Comparison of ENCODE assay signal across 18 cellular contexts in genomic region chr4:163618845-163619244, GRCh38.
DNase-seq lines count a peak whose midpoint lies in the region; ATAC-seq and TF ChIP-seq lines count a peak whose summit lies in the region.
"Had no signal": no experiment of that assay in that cellular context is flagged by ENCODE, and none has a peak within 500 bp of the region (broad histone marks: within the 10 kb centered on the region; RNA-seq: fewer than 3 reads in every experiment).

No MANE protein-coding gene starts in this region.

- no peaks in the 10 kb centered on the region for H3K79me2 ChIP-seq in OCI-LY3 (ENCODE audit: low read length)
- H3K79me2 ChIP-seq in Karpas-422 (ENCODE audit: low read length): no peaks in the 10 kb centered on the region

- H4K20me1 ChIP-seq in OCI-LY3 (ENCODE audit: insufficient read depth, low read length) (no peaks in the 10 kb centered on the region), Karpas-422 (ENCODE audit: insufficient read depth, low read depth, low read length) (no peaks in the 10 kb centered on the region)

- H3K4me2 ChIP-seq in OCI-LY3 (ENCODE audit: low read length) (no peak overlapping the region), Karpas-422 (ENCODE audit: low read depth, low read length, poor library complexity, severe bottlenecking) (no peak overlapping the region)
- H3K4me2 ChIP-seq: GM23338 had no signal

- H3K4me1 ChIP-seq in OCI-LY3 (ENCODE audit: low read length) (peaks cover 32% of the 10 kb centered on the region), Karpas-422 (ENCODE audit: low read length) (peaks cover 9% of the 10 kb centered on the region)
- peaks cover 3% of the 10 kb centered on the region for H3K4me1 ChIP-seq in effector memory CD4-positive, alpha-beta T cell (ENCODE audit: control insufficient read depth, insufficient read depth, low read length, poor library complexity, severe bottlenecking)

- ATAC-seq in GM18870 (IDR thresholded peaks at IDR 0.05; ENCODE audit: unreplicated experiment) (peak; percentile 59), HG02623 (IDR thresholded peaks at IDR 0.05; ENCODE audit: unreplicated experiment) (peak; percentile 65)
- ATAC-seq: GM23338, HCT116, K562 had no signal

- no peak overlapping the region for H3K9ac ChIP-seq in OCI-LY3 (ENCODE audit: low read length)
- H3K9ac ChIP-seq in Karpas-422 (ENCODE audit: low read length): no peak overlapping the region

- H3K9me2 ChIP-seq in Karpas-422 (replicated peaks; ENCODE audit: insufficient read depth, low read length): 0 out of 2 replicates have a peak, but pooled peaks cover 6% of the 10 kb centered on the region

- peaks cover 29% of the 10 kb centered on the region for H3K36me3 ChIP-seq in OCI-LY3 (replicated peaks; ENCODE audit: low read depth, low read length)
- H3K36me3 ChIP-seq in effector memory CD4-positive, alpha-beta T cell (ENCODE audit: control insufficient read depth, insufficient read depth, low read length): no peaks in the 10 kb centered on the region
- no peaks in the 10 kb centered on the region for H3K36me3 ChIP-seq in Karpas-422 (ENCODE audit: insufficient read depth, low read length)

- H2AFZ ChIP-seq in OCI-LY3 (ENCODE audit: low read depth, low read length) (peak overlapping the region; percentile 15; the same call in 1 of the 2 replicates), Karpas-422 (ENCODE audit: low read length) (no peak overlapping the region)
- H2AFZ ChIP-seq: GM23338 had no signal

- no peak for DNase-seq in effector memory CD4-positive, alpha-beta T cell
- DNase-seq in mesenteric fat pad (ENCODE audit: low spot score): no peak
- DNase-seq in Karpas-422: no peak
- DNase-seq in HCEC 1CT: no peak
- DNase-seq: ACHN; Calu3; CD4-positive, alpha-beta T cell; DMS79 treated with DMSO at 0.1 percent for 48 hours; GF-D8; HFFc6; IMR-90 had no signal

- no peak for TF ChIP-seq CTCF in OCI-LY3 (IDR thresholded peaks at IDR 0.05; ENCODE audit: low read depth, low read length)

- H3K27me3 ChIP-seq in OCI-LY3 (ENCODE audit: low read depth, low read length) (no peaks in the 10 kb centered on the region), Karpas-422 (ENCODE audit: low read length) (no peaks in the 10 kb centered on the region)
- H3K27me3 ChIP-seq in effector memory CD4-positive, alpha-beta T cell (replicated peaks; ENCODE audit: control insufficient read depth, insufficient read depth, low read length, poor library complexity, severe bottlenecking): no peaks in the 10 kb centered on the region

- H3K27ac ChIP-seq in OCI-LY3 (ENCODE audit: low read length): no peak overlapping the region
- no peak overlapping the region for H3K27ac ChIP-seq in effector memory CD4-positive, alpha-beta T cell (ENCODE audit: insufficient read depth, low read length, poor library complexity, severe bottlenecking)
- no peak overlapping the region for H3K27ac ChIP-seq in Karpas-422 (ENCODE audit: low read length)
- H3K27ac ChIP-seq: C4-2B had no signal

- no peak overlapping the region for H3K4me3 ChIP-seq in OCI-LY3 (ENCODE audit: low read length)
- no peak overlapping the region for H3K4me3 ChIP-seq in effector memory CD4-positive, alpha-beta T cell (ENCODE audit: insufficient read depth, low read depth, low read length, poor library complexity, severe bottlenecking)
- H3K4me3 ChIP-seq in Karpas-422 (ENCODE audit: low read length): no peak overlapping the region
- H3K4me3 ChIP-seq: GM23338, K562 had no signal

- H3K9me3 ChIP-seq in OCI-LY3 (ENCODE audit: insufficient read depth, low read length): peaks cover 20% of the 10 kb centered on the region; the same call in 1 of the 2 replicates
- no peaks in the 10 kb centered on the region for H3K9me3 ChIP-seq in effector memory CD4-positive, alpha-beta T cell (ENCODE audit: control insufficient read depth, low read length)
- H3K9me3 ChIP-seq in Karpas-422 (ENCODE audit: low read length): no peaks in the 10 kb centered on the region
